9 cellular contexts compared by ENCODE assay signal in the genomic region with DNA sequence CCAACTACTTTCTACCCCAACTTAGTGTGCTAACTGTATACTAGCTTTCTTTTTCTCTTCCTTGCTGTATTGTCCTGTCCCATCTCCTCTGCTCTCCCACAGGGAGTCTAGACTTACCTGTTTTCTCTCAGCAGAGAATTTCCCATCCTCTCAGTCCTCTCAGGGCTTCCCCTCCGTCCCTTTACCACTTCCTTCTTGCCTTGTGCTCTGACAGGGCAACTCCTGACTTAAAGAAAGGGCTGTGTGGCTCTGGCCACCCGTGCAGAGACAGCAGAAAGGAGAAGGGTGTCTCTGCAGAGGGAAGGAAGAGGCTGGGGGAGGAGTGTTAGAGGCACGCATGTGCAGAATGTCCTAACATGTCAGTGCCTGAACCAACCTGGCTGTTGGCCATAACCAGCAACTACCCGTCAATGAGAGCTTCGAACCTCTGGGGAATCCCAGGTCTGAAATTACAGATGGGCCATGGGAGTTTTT. TPM values are rescaled to one million over a fixed set of nuclear protein-coding genes. Genes with fewer than 3 reads are reported as not detected.
A peak's percentile ranks its signal among the peaks of the same experiment; 100 is the strongest.
DNase-seq lines count a peak whose midpoint lies in the region; ATAC-seq and TF ChIP-seq lines count a peak whose summit lies in the region.
"Had no signal": no experiment of that assay in that cellular context is flagged by ENCODE, and none has a peak within 500 bp of the region (broad histone marks: within the 10 kb centered on the region; RNA-seq: fewer than 3 reads in every experiment).

A gene with protein sequence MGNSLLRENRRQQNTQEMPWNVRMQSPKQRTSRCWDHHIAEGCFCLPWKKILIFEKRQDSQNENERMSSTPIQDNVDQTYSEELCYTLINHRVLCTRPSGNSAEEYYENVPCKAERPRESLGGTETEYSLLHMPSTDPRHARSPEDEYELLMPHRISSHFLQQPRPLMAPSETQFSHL (minus strand): TSS at position 274 of the 474 bp plus-strand sequence. CDS start 128 bp downstream, at position 146.

- peak; percentile 71 for DNase-seq in activated naive CD4-positive, alpha-beta T cell treated with anti-CD3 and anti-CD28 coated beads, Interleukin-2, amount 10 ng/mL, durations not matched to agents 7 days and 5 days
- DNase-seq in nephron progenitor cell, result no peak
- DNase-seq in aorta, result peak in 1 of 2 donors; percentile 83
- no peak for DNase-seq in AG08395 (ENCODE audit: low spot score)
- no peak for DNase-seq in T1000 (lab: John Stamatoyannopoulos, UW)

- H3K36me3 Mint-ChIP-seq in activated naive CD4-positive, alpha-beta T cell treated with anti-CD3 and anti-CD28 coated beads, Interleukin-2, amount 10 ng/mL, durations not matched to agents 7 days and 5 days, result peaks cover 21% of the 10 kb centered on the region
- H3K36me3 Mint-ChIP-seq in nephron progenitor cell (ENCODE audit: low read depth), result peaks cover 45% of the 10 kb centered on the region

- H3K4me1 ChIP-seq in OCI-LY1 (ENCODE audit: insufficient read depth, low read length, severe bottlenecking), result peaks cover 78% of the 10 kb centered on the region
- no peaks in the 10 kb centered on the region for H3K4me1 ChIP-seq in aorta (ENCODE audit: control insufficient read depth in 1 of 2, insufficient read depth in 2 of 2, low read length in 2 of 2)

- H2AFZ ChIP-seq in OCI-LY1 (ENCODE audit: low read length), result no peak within 1 kb of the TSS

- H3K27me3 Mint-ChIP-seq in activated naive CD4-positive, alpha-beta T cell treated with anti-CD3 and anti-CD28 coated beads, Interleukin-2, amount 10 ng/mL, durations not matched to agents 7 days and 5 days, result no peaks in the 10 kb centered on the region
- no peaks in the 10 kb centered on the region for H3K27me3 Mint-ChIP-seq in nephron progenitor cell (ENCODE audit: low read depth, poor library complexity)

- peak within 1 kb of the TSS; percentile 92 for H3K27ac Mint-ChIP-seq in activated naive CD4-positive, alpha-beta T cell treated with anti-CD3 and anti-CD28 coated beads, Interleukin-2, amount 10 ng/mL, durations not matched to agents 7 days and 5 days
- H3K27ac Mint-ChIP-seq in nephron progenitor cell, result peak within 1 kb of the TSS; percentile 97

- ATAC-seq in GM18517 (IDR thresholded peaks at IDR 0.05; ENCODE audit: unreplicated experiment), result peak; percentile 70
- peak; percentile 65 for ATAC-seq in HG02852 (IDR thresholded peaks at IDR 0.05; ENCODE audit: unreplicated experiment)
- ATAC-seq in aorta (ENCODE audit: low FRiP score), result peak; percentile 54

- H3K36me3 ChIP-seq in OCI-LY1 (ENCODE audit: insufficient read depth, low read length), result peaks cover 27% of the 10 kb centered on the region
- H3K36me3 ChIP-seq in aorta (ENCODE audit: control insufficient read depth in 1 of 2, insufficient read depth in 2 of 2, low read length in 1 of 2), result peaks cover 2 to 4% of the 10 kb centered on the region in 2 donors

- H3K4me2 ChIP-seq in OCI-LY1 (ENCODE audit: low read length), result peak within 1 kb of the TSS; percentile 90

- H3K27me3 ChIP-seq in OCI-LY1 (ENCODE audit: insufficient read depth, low read length) (no peaks in the 10 kb centered on the region), aorta (ENCODE audit: control insufficient read depth in 1 of 2, insufficient read depth in 2 of 2, low read length in 1 of 2) (no peaks in the 10 kb centered on the region)

- peak within 1 kb of the TSS; percentile 87 for H3K4me3 Mint-ChIP-seq in activated naive CD4-positive, alpha-beta T cell treated with anti-CD3 and anti-CD28 coated beads, Interleukin-2, amount 10 ng/mL, durations not matched to agents 7 days and 5 days
- no peak within 1 kb of the TSS for H3K4me3 Mint-ChIP-seq in nephron progenitor cell

- WGBS in aorta, 2 donors, result 60 to 63% methylated on average over 5 of the region's 5 CpGs

- CTCF ChIA-PET in activated naive CD4-positive, alpha-beta T cell treated with anti-CD3 and anti-CD28 coated beads, Interleukin-2, amount 10 ng/mL, durations not matched to agents 7 days and 5 days (lab: Charles Lee), result interaction anchor here (0.9 to 1.6 kb wide), 6 partner anchors 12 to 172 kb away, joined by 3 to 7 read pairs (median 4); a partner anchor contains a TSS

- peaks cover 14% of the 10 kb centered on the region for H3F3A ChIP-seq in OCI-LY1 (ENCODE audit: insufficient read depth, low read length)

- peak within 1 kb of the TSS; percentile 94 for H3K27ac ChIP-seq in OCI-LY1 (ENCODE audit: low read depth, low read length, poor library complexity, severe bottlenecking)
- H3K27ac ChIP-seq in aorta (ENCODE audit: low read depth in 1 of 2, low read length in 2 of 2), result no peak within 1 kb of the TSS

- TF ChIP-seq CTCF in OCI-LY1 (IDR thresholded peaks at IDR 0.05; ENCODE audit: low read length) (no peak), nephron progenitor cell (IDR thresholded peaks at IDR 0.05) (no peak)

- H3K4me1 Mint-ChIP-seq in activated naive CD4-positive, alpha-beta T cell treated with anti-CD3 and anti-CD28 coated beads, Interleukin-2, amount 10 ng/mL, durations not matched to agents 7 days and 5 days, result peaks cover 88% of the 10 kb centered on the region
- H3K4me1 Mint-ChIP-seq in nephron progenitor cell, result peaks cover 76% of the 10 kb centered on the region

- H3K9ac ChIP-seq in OCI-LY1 (ENCODE audit: low read length), result peak within 1 kb of the TSS; percentile 96

- H3K79me2 ChIP-seq in OCI-LY1 (ENCODE audit: insufficient read depth, low read length), result peaks cover 34% of the 10 kb centered on the region

- no peaks in the 10 kb centered on the region for H3K9me2 ChIP-seq in OCI-LY1 (ENCODE audit: low read depth, low read length)

- no peaks in the 10 kb centered on the region for H4K20me1 ChIP-seq in OCI-LY1 (ENCODE audit: insufficient read depth, low read length)

- peak within 1 kb of the TSS; percentile 90 for H3K4me3 ChIP-seq in OCI-LY1 (ENCODE audit: low read depth, low read length, poor library complexity, severe bottlenecking)
- H3K4me3 ChIP-seq in aorta (ENCODE audit: low read length in 2 of 2), result no peak within 1 kb of the TSS

- no peaks in the 10 kb centered on the region for H3K9me3 ChIP-seq in OCI-LY1 (ENCODE audit: low read length)
- H3K9me3 ChIP-seq in aorta (ENCODE audit: control insufficient read depth, low read length), result no peaks in the 10 kb centered on the region

- H3K9me3 Mint-ChIP-seq in activated naive CD4-positive, alpha-beta T cell treated with anti-CD3 and anti-CD28 coated beads, Interleukin-2, amount 10 ng/mL, durations not matched to agents 7 days and 5 days, result no peaks in the 10 kb centered on the region
- H3K9me3 Mint-ChIP-seq in nephron progenitor cell, result no peaks in the 10 kb centered on the region

- intact Hi-C loops in aorta (cut with DNase I), result no loop called here

RNA-seq across cellular contexts. Expression of the gene that starts here (rescaled TPM):
- under 1 TPM in 1 of 2 donors, not detected in 1; 0.51 TPM for total RNA-seq in aorta
- polyA plus RNA-seq in aorta, result under 1 TPM in 1 of 2 donors, not detected in 1; 0.10 TPM
- total RNA-seq: M059J had no signal

Comparison
In these comparisons a context has a peak if more than half of its experiments do, and no peak if none do; other contexts are left out.
1. Peak in ATAC-seq in aorta; RNA of the gene not detected or under 1 TPM.